In genomic region chr3:44454258-44454657, GRCh38 we compare ENCODE assay signal across 7 cellular contexts.
"Had no signal": no experiment of that assay in that cellular context is flagged by ENCODE, and none has a peak within 500 bp of the region (broad histone marks: within the 10 kb centered on the region; RNA-seq: fewer than 3 reads in every experiment).

No MANE protein-coding gene starts in this region.

- H3K4me3 Mint-ChIP-seq: GM23338, H9, IgD-negative memory B cell had no signal

- H3K27ac Mint-ChIP-seq: GM23338, H9, IgD-negative memory B cell had no signal

- H2AFZ ChIP-seq: GM23338 had no signal

- H3K4me2 ChIP-seq: GM23338 had no signal

- H3K27me3 Mint-ChIP-seq: IgD-negative memory B cell had no signal

- FAIRE-seq: H1, H54, HTR-8/SVneo had no signal

- H3K4me1 Mint-ChIP-seq: GM23338, H9, IgD-negative memory B cell had no signal

- ATAC-seq: GM23338 had no signal

- H3K4me3 ChIP-seq: GM23338 had no signal

- DNase-seq: H9, HCEC 1CT had no signal

- H3K9me3 Mint-ChIP-seq: GM23338, H9 had no signal
